Comparison of ENCODE assay signal across 1 cellular context in the genomic region with DNA sequence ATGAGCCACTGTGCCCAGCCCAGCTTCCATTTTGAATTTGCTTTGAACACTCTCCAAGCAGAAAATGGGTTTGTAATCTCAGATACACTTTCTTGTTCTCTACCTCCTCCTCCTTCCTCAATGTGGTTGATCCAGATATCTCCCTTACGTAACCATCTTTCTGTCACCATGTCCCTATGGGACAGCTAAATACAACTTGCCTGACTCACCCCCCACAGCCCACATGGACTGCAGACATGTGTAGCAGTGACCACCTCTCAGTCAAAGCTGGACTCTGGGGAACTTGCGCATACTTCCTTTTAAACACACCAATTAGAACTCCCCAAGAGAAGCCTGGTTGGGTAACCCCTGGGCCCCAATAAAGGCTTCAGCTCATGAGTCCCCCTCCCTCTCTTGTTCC.
TF ChIP-seq lines count a peak whose summit lies in the region.

No MANE protein-coding gene starts in this region.

TF ChIP-seq in K562, 482 proteins besides CTCF, POLR2A, EP300 and RAD21 (continues in another document):
- TF ChIP-seq TRIM24 (IDR thresholded peaks at IDR 0.05), result peak; percentile 51 to 84; a peak in 3 of 4 replicates
- TF ChIP-seq TCF3 (CRISPR knock-in tag; IDR thresholded peaks at IDR 0.05), result peak; percentile 88
- 0 out of 2 replicates have a peak, but pooled peaks have one; percentile 13 for TF ChIP-seq FOXM1 (IDR thresholded peaks at IDR 0.05; ENCODE audit: low read depth)
- no peak for TF ChIP-seq FOXM1 (CRISPR knock-in tag; IDR thresholded peaks at IDR 0.05; ENCODE audit: low read depth)
- TF ChIP-seq, protein P1, sequence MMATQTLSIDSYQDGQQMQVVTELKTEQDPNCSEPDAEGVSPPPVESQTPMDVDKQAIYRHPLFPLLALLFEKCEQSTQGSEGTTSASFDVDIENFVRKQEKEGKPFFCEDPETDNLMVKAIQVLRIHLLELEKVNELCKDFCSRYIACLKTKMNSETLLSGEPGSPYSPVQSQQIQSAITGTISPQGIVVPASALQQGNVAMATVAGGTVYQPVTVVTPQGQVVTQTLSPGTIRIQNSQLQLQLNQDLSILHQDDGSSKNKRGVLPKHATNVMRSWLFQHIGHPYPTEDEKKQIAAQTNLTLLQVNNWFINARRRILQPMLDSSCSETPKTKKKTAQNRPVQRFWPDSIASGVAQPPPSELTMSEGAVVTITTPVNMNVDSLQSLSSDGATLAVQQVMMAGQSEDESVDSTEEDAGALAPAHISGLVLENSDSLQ (IDR thresholded peaks at IDR 0.05), result 0 out of 2 replicates have a peak, but pooled peaks have one; percentile 12
- TF ChIP-seq LEF1 (IDR thresholded peaks at IDR 0.05), result 0 out of 2 replicates have a peak, but pooled peaks have one; percentile 30
- no peak for TF ChIP-seq CHD2 (IDR thresholded peaks at IDR 0.05; ENCODE audit: low read depth, low read length)
- TF ChIP-seq, protein P2, sequence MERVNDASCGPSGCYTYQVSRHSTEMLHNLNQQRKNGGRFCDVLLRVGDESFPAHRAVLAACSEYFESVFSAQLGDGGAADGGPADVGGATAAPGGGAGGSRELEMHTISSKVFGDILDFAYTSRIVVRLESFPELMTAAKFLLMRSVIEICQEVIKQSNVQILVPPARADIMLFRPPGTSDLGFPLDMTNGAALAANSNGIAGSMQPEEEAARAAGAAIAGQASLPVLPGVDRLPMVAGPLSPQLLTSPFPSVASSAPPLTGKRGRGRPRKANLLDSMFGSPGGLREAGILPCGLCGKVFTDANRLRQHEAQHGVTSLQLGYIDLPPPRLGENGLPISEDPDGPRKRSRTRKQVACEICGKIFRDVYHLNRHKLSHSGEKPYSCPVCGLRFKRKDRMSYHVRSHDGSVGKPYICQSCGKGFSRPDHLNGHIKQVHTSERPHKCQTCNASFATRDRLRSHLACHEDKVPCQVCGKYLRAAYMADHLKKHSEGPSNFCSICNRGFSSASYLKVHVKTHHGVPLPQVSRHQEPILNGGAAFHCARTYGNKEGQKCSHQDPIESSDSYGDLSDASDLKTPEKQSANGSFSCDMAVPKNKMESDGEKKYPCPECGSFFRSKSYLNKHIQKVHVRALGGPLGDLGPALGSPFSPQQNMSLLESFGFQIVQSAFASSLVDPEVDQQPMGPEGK (CRISPR knock-in tag; IDR thresholded peaks at IDR 0.05; ENCODE audit: borderline replicate concordance), result no peak
- peak; percentile 58; the same call in 1 of the 2 replicates for TF ChIP-seq ATF7 (IDR thresholded peaks at IDR 0.05)
- no peak for TF ChIP-seq NCOA4 (IDR thresholded peaks at IDR 0.05; ENCODE audit: partially characterized antibody)
- peak; percentile 78 for TF ChIP-seq MEIS2 (IDR thresholded peaks at IDR 0.05; ENCODE audit: partially characterized antibody)
- TF ChIP-seq CBFA2T3 (IDR thresholded peaks at IDR 0.05), result peak; percentile 83
- TF ChIP-seq, protein P3, sequence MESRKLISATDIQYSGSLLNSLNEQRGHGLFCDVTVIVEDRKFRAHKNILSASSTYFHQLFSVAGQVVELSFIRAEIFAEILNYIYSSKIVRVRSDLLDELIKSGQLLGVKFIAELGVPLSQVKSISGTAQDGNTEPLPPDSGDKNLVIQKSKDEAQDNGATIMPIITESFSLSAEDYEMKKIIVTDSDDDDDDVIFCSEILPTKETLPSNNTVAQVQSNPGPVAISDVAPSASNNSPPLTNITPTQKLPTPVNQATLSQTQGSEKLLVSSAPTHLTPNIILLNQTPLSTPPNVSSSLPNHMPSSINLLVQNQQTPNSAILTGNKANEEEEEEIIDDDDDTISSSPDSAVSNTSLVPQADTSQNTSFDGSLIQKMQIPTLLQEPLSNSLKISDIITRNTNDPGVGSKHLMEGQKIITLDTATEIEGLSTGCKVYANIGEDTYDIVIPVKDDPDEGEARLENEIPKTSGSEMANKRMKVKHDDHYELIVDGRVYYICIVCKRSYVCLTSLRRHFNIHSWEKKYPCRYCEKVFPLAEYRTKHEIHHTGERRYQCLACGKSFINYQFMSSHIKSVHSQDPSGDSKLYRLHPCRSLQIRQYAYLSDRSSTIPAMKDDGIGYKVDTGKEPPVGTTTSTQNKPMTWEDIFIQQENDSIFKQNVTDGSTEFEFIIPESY (CRISPR knock-in tag; IDR thresholded peaks at IDR 0.05), result peak; percentile 59; the same call in 1 of the 2 replicates
- no peak for TF ChIP-seq CHCHD3 (CRISPR knock-in tag; IDR thresholded peaks at IDR 0.05)
- TF ChIP-seq BHLHE40 (IDR thresholded peaks at IDR 0.05; ENCODE audit: low read length), result no peak
- no peak for TF ChIP-seq POLR2G (IDR thresholded peaks at IDR 0.05; ENCODE audit: low read depth, low read length)
- no peak for TF ChIP-seq YY1 (IDR thresholded peaks at IDR 0.05; ENCODE audit: borderline replicate concordance in 1 of 3, control insufficient read depth in 1 of 3, extremely low read depth in 1 of 3, insufficient read depth in 3 of 3, insufficient read length in 1 of 3, insufficient replicate concordance in 2 of 3, low read depth in 1 of 3, low read length in 2 of 3)
- TF ChIP-seq ZNF589 (CRISPR knock-in tag; IDR thresholded peaks at IDR 0.05; ENCODE audit: low read depth), result no peak
- TF ChIP-seq, protein P4, sequence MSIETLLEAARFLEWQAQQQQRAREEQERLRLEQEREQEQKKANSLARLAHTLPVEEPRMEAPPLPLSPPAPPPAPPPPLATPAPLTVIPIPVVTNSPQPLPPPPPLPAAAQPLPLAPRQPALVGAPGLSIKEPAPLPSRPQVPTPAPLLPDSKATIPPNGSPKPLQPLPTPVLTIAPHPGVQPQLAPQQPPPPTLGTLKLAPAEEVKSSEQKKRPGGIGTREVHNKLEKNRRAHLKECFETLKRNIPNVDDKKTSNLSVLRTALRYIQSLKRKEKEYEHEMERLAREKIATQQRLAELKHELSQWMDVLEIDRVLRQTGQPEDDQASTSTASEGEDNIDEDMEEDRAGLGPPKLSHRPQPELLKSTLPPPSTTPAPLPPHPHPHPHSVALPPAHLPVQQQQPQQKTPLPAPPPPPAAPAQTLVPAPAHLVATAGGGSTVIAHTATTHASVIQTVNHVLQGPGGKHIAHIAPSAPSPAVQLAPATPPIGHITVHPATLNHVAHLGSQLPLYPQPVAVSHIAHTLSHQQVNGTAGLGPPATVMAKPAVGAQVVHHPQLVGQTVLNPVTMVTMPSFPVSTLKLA (conservative IDR thresholded peaks at IDR 0.05), result peak; percentile 61 to 77
- peak; percentile 56 for TF ChIP-seq NCOR1 (IDR thresholded peaks at IDR 0.05)
- peak; percentile 49 for TF ChIP-seq MYC (IDR thresholded peaks at IDR 0.05; ENCODE audit: low read depth, low read length)
- TF ChIP-seq MYC (CRISPR knock-in tag; IDR thresholded peaks at IDR 0.05; ENCODE audit: borderline replicate concordance, low read depth), result no peak
- peak in 1 of 2 experiments; percentile 35; a peak in 1 of 4 replicates for TF ChIP-seq HDAC1 (IDR thresholded peaks at IDR 0.05)
- no peak for TF ChIP-seq ZBTB8A (IDR thresholded peaks at IDR 0.05; ENCODE audit: partially characterized antibody)
- no peak for TF ChIP-seq FOXP1 (CRISPR knock-in tag; IDR thresholded peaks at IDR 0.05)
- TF ChIP-seq, protein P5, sequence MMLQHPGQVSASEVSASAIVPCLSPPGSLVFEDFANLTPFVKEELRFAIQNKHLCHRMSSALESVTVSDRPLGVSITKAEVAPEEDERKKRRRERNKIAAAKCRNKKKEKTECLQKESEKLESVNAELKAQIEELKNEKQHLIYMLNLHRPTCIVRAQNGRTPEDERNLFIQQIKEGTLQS (IDR thresholded peaks at IDR 0.05), result peak; percentile 60; the same call in 1 of the 2 replicates
- TF ChIP-seq, protein P5 (CRISPR knock-in tag; conservative IDR thresholded peaks at IDR 0.05), result no peak
- TF ChIP-seq ZNF133 (CRISPR knock-in tag; IDR thresholded peaks at IDR 0.05), result no peak
- TF ChIP-seq CEBPG (CRISPR knock-in tag; IDR thresholded peaks at IDR 0.05), result no peak
- TF ChIP-seq CEBPG (tag; conservative IDR thresholded peaks at IDR 0.05 in 1 of 2, IDR thresholded peaks at IDR 0.05 in 1 of 2), result peak in 1 of 2 experiments; percentile 39; a peak in 1 of 4 replicates
- peak; percentile 43 to 55; a peak in 2 of 4 replicates for TF ChIP-seq NRF1 (conservative IDR thresholded peaks at IDR 0.05 in 1 of 2, IDR thresholded peaks at IDR 0.05 in 1 of 2)
- peak; percentile 45 for TF ChIP-seq EHMT2 (IDR thresholded peaks at IDR 0.05)
- TF ChIP-seq ARID1B (IDR thresholded peaks at IDR 0.05), result peak; percentile 88
- peak; percentile 80 for TF ChIP-seq TEAD4 (IDR thresholded peaks at IDR 0.05; ENCODE audit: low read length)
- no peak for TF ChIP-seq TEAD4 (CRISPR knock-in tag; IDR thresholded peaks at IDR 0.05; ENCODE audit: borderline replicate concordance)
- TF ChIP-seq MTA2 (IDR thresholded peaks at IDR 0.05; ENCODE audit: low read depth), result peak; percentile 62
- no peak for TF ChIP-seq CBX3 (IDR thresholded peaks at IDR 0.05; ENCODE audit: borderline replicate concordance in 1 of 2, low read length in 2 of 2)
- peak; percentile 72 for TF ChIP-seq TAL1 (IDR thresholded peaks at IDR 0.05)
- TF ChIP-seq FOXK2 (conservative IDR thresholded peaks at IDR 0.05 in 1 of 2, IDR thresholded peaks at IDR 0.05 in 1 of 2; ENCODE audit: low read depth in 2 of 2), result peak; percentile 28 to 48; a peak in 2 of 4 replicates
- no peak for TF ChIP-seq SP2 (IDR thresholded peaks at IDR 0.05; ENCODE audit: extremely low read depth, low read depth, low read length, poor library complexity, severe bottlenecking)
- TF ChIP-seq, protein P6, sequence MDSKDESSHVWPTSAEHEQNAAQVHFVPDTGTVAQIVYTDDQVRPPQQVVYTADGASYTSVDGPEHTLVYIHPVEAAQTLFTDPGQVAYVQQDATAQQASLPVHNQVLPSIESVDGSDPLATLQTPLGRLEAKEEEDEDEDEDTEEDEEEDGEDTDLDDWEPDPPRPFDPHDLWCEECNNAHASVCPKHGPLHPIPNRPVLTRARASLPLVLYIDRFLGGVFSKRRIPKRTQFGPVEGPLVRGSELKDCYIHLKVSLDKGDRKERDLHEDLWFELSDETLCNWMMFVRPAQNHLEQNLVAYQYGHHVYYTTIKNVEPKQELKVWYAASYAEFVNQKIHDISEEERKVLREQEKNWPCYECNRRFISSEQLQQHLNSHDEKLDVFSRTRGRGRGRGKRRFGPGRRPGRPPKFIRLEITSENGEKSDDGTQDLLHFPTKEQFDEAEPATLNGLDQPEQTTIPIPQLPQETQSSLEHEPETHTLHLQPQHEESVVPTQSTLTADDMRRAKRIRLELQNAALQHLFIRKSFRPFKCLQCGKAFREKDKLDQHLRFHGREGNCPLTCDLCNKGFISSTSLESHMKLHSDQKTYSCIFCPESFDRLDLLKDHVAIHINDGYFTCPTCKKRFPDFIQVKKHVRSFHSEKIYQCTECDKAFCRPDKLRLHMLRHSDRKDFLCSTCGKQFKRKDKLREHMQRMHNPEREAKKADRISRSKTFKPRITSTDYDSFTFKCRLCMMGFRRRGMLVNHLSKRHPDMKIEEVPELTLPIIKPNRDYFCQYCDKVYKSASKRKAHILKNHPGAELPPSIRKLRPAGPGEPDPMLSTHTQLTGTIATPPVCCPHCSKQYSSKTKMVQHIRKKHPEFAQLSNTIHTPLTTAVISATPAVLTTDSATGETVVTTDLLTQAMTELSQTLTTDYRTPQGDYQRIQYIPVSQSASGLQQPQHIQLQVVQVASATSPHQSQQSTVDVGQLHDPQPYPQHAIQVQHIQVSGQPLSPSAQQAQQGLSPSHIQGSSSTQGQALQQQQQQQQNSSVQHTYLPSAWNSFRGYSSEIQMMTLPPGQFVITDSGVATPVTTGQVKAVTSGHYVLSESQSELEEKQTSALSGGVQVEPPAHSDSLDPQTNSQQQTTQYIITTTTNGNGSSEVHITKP (IDR thresholded peaks at IDR 0.05; ENCODE audit: partially characterized antibody), result peak; percentile 33
- TF ChIP-seq, protein P7, sequence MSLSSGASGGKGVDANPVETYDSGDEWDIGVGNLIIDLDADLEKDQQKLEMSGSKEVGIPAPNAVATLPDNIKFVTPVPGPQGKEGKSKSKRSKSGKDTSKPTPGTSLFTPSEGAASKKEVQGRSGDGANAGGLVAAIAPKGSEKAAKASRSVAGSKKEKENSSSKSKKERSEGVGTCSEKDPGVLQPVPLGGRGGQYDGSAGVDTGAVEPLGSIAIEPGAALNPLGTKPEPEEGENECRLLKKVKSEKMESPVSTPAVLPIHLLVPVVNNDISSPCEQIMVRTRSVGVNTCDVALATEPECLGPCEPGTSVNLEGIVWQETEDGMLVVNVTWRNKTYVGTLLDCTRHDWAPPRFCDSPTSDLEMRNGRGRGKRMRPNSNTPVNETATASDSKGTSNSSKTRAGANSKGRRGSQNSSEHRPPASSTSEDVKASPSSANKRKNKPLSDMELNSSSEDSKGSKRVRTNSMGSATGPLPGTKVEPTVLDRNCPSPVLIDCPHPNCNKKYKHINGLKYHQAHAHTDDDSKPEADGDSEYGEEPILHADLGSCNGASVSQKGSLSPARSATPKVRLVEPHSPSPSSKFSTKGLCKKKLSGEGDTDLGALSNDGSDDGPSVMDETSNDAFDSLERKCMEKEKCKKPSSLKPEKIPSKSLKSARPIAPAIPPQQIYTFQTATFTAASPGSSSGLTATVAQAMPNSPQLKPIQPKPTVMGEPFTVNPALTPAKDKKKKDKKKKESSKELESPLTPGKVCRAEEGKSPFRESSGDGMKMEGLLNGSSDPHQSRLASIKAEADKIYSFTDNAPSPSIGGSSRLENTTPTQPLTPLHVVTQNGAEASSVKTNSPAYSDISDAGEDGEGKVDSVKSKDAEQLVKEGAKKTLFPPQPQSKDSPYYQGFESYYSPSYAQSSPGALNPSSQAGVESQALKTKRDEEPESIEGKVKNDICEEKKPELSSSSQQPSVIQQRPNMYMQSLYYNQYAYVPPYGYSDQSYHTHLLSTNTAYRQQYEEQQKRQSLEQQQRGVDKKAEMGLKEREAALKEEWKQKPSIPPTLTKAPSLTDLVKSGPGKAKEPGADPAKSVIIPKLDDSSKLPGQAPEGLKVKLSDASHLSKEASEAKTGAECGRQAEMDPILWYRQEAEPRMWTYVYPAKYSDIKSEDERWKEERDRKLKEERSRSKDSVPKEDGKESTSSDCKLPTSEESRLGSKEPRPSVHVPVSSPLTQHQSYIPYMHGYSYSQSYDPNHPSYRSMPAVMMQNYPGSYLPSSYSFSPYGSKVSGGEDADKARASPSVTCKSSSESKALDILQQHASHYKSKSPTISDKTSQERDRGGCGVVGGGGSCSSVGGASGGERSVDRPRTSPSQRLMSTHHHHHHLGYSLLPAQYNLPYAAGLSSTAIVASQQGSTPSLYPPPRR (CRISPR knock-in tag; IDR thresholded peaks at IDR 0.05; ENCODE audit: borderline replicate concordance), result no peak
- TF ChIP-seq DPF2 (IDR thresholded peaks at IDR 0.05), result peak; percentile 80
- TF ChIP-seq NR1H2 (CRISPR knock-in tag; IDR thresholded peaks at IDR 0.05), result no peak
- no peak for TF ChIP-seq IFI16 (CRISPR knock-in tag; IDR thresholded peaks at IDR 0.05)
- TF ChIP-seq STAT5A (IDR thresholded peaks at IDR 0.05; ENCODE audit: borderline replicate concordance, low read length), result peak; percentile 43; the same call in 1 of the 2 replicates
- TF ChIP-seq SMARCA4 (IDR thresholded peaks at IDR 0.05), result peak; percentile 74; the same call in 1 of the 2 replicates
- TF ChIP-seq DACH1 (IDR thresholded peaks at IDR 0.05; ENCODE audit: partially characterized antibody), result no peak
- no peak for TF ChIP-seq CBX5 (IDR thresholded peaks at IDR 0.05; ENCODE audit: borderline replicate concordance, low read depth)
- no peak for TF ChIP-seq JUNB (CRISPR knock-in tag; conservative IDR thresholded peaks at IDR 0.05)
- no peak for TF ChIP-seq LCOR (CRISPR knock-in tag; IDR thresholded peaks at IDR 0.05)
- TF ChIP-seq CBFA2T2 (conservative IDR thresholded peaks at IDR 0.05), result peak; percentile 69
- peak; percentile 44 for TF ChIP-seq NFIC (IDR thresholded peaks at IDR 0.05)
- no peak for TF ChIP-seq HMGN3 (IDR thresholded peaks at IDR 0.05; ENCODE audit: borderline replicate concordance, extremely low read depth, insufficient read length, low read depth, low read length)
